Comparison of ENCODE assay signal across 8 cellular contexts in genomic region chr16:69424935-69425784, GRCh38.
DNase-seq lines count a peak whose midpoint lies in the region; ATAC-seq and TF ChIP-seq lines count a peak whose summit lies in the region.

No MANE protein-coding gene starts in this region.

- no peak for ATAC-seq in HG03571 (IDR thresholded peaks at IDR 0.05; ENCODE audit: unreplicated experiment)

- H3K9me3 ChIP-seq in Loucy (ENCODE audit: insufficient read depth, low read depth, low read length) (no peaks in the 10 kb centered on the region), mucosa of stomach (ENCODE audit: control insufficient read depth, low read length) (no peaks in the 10 kb centered on the region)

- peak overlapping the region; percentile 93 for H3K9ac ChIP-seq in Loucy (ENCODE audit: low read depth, low read length, poor library complexity, severe bottlenecking)
- peak overlapping the region; percentile 93 for H3K9ac ChIP-seq in mucosa of stomach (ENCODE audit: low read length)

- H3K79me2 ChIP-seq in Loucy (ENCODE audit: insufficient read depth, low read length) = peaks cover 56% of the 10 kb centered on the region

- TF ChIP-seq CTCF in GM12865 (IDR thresholded peaks at IDR 0.05; ENCODE audit: insufficient read depth, low read depth, low read length, missing control alignments) (no peak), Loucy (conservative IDR thresholded peaks at IDR 0.05; ENCODE audit: low read length) (no peak), cardiac fibroblast (IDR thresholded peaks at IDR 0.05; ENCODE audit: low read depth, low read length) (no peak)

- H3K9me2 ChIP-seq in Loucy (replicated peaks; ENCODE audit: low read depth, low read length) = no peaks in the 10 kb centered on the region

- peaks cover 11% of the 10 kb centered on the region; the same call in 1 of the 2 replicates for H3K36me3 ChIP-seq in Loucy (ENCODE audit: insufficient read depth, low read length)
- H3K36me3 ChIP-seq in mucosa of stomach (ENCODE audit: control insufficient read depth, insufficient read depth, low read length) = no peaks in the 10 kb centered on the region

- peak; percentile 64 for DNase-seq in GM12865 (ENCODE audit: low read depth)
- no peak for DNase-seq in cardiac fibroblast (ENCODE audit: low read depth in 2 of 2)
- no peak for DNase-seq in NCI-H128 (lab: John Stamatoyannopoulos, UW; ENCODE audit: unreplicated experiment)
- no peak for DNase-seq in NCI-H2227 treated with DMSO at 0.1 percent for 48 hours (lab: John Stamatoyannopoulos, UW)
- DNase-seq in amniotic stem cell (lab: John Stamatoyannopoulos, UW) = no peak

- H4K20me1 ChIP-seq in Loucy (ENCODE audit: insufficient read depth, low read length, poor library complexity, severe bottlenecking) = peaks cover 13% of the 10 kb centered on the region

- H3K4me1 ChIP-seq in Loucy (ENCODE audit: insufficient read depth, low read length, poor library complexity, severe bottlenecking) (peaks cover 30% of the 10 kb centered on the region), mucosa of stomach (ENCODE audit: control insufficient read depth, insufficient read depth, low read length) (no peaks in the 10 kb centered on the region)

- H3K4me3 ChIP-seq in GM12865 (ENCODE audit: low read depth, low read length) (peak overlapping the region; percentile 81), Loucy (ENCODE audit: low read length, poor library complexity, severe bottlenecking) (peak overlapping the region; percentile 92), cardiac fibroblast (replicated peaks in 1 of 2; ENCODE audit: low read depth in 2 of 2, low read length in 2 of 2) (peak overlapping the region; percentile 95 to 98), mucosa of stomach (ENCODE audit: low read length) (peak overlapping the region; percentile 95)

- peak overlapping the region; percentile 80 for H2AFZ ChIP-seq in Loucy (ENCODE audit: low read length)

- 0 out of 2 replicates have a peak, but pooled peaks cover 4% of the 10 kb centered on the region for H3F3A ChIP-seq in Loucy (ENCODE audit: low read depth)

- no peaks in the 10 kb centered on the region for H3K27me3 ChIP-seq in Loucy (ENCODE audit: insufficient read depth, low read length, poor library complexity, severe bottlenecking)
- H3K27me3 ChIP-seq in mucosa of stomach (ENCODE audit: control insufficient read depth, insufficient read depth, low read length) = no peaks in the 10 kb centered on the region

- H3K4me2 ChIP-seq in Loucy (ENCODE audit: low read depth, low read length, poor library complexity, severe bottlenecking) = peak overlapping the region; percentile 97
